In genomic region chr14:65255583-65256443, GRCh38 we compare ENCODE assay signal across 11 cellular contexts.
DNase-seq lines count a peak whose midpoint lies in the region; ATAC-seq and TF ChIP-seq lines count a peak whose summit lies in the region.
"Had no signal": no experiment of that assay in that cellular context is flagged by ENCODE, and none has a peak within 500 bp of the region (broad histone marks: within the 10 kb centered on the region; RNA-seq: fewer than 3 reads in every experiment).

No MANE protein-coding gene starts in this region.

- H4K91ac ChIP-seq in mesenchymal stem cell (ENCODE audit: low read length) = no peak overlapping the region

- CTCF ChIA-PET in activated CD8-positive, alpha-beta T cell treated with anti-CD3 and anti-CD28 coated beads for 36 hours (lab: Charles Lee) = interaction anchor here (0.7 to 2.0 kb wide), 6 partner anchors 10 to 188 kb away, joined by 3 to 7 read pairs (median 3); partner anchors contain the start of gene FUT8

- 42% methylated on average over 5 of the region's 8 CpGs for WGBS in mesenchymal stem cell

- H3K4me1 Mint-ChIP-seq in activated CD8-positive, alpha-beta T cell treated with anti-CD3 and anti-CD28 coated beads for 36 hours (ENCODE audit: low read depth) = peaks cover 27% of the 10 kb centered on the region

- H4K8ac ChIP-seq in mesenchymal stem cell (ENCODE audit: low read length) = peak overlapping the region; percentile 43

- H3K36me3 ChIP-seq in mesenchymal stem cell (ENCODE audit: control insufficient read depth in 1 of 2, insufficient read depth in 2 of 2, low read depth in 1 of 2, low read length in 2 of 2) = no peaks in the 10 kb centered on the region
- H3K36me3 ChIP-seq: left ventricle myocardium inferior had no signal

- peak overlapping the region; percentile 40 for H3K9ac ChIP-seq in mesenchymal stem cell (ENCODE audit: low read length)

- H3K4me3 ChIP-seq in mesenchymal stem cell (ENCODE audit: insufficient read depth in 1 of 2, low read depth in 1 of 2, low read length in 2 of 2) = no peak overlapping the region
- H3K4me3 ChIP-seq: left ventricle myocardium inferior had no signal

- no peak overlapping the region for H3K27ac Mint-ChIP-seq in activated CD8-positive, alpha-beta T cell treated with anti-CD3 and anti-CD28 coated beads for 36 hours

- no peak overlapping the region for H3K14ac ChIP-seq in mesenchymal stem cell (ENCODE audit: low read length in 2 of 2)

- ATAC-seq in activated CD8-positive, alpha-beta T cell treated with anti-CD3 and anti-CD28 coated beads for 36 hours = peak; percentile 58
- ATAC-seq: Right ventricle myocardium inferior had no signal

- intact Hi-C loops in activated CD8-positive, alpha-beta T cell treated with anti-CD3 and anti-CD28 coated beads for 36 hours (cut with micrococcal nuclease) = no loop called here

- no peak overlapping the region for H2BK15ac ChIP-seq in mesenchymal stem cell (ENCODE audit: low read depth, poor library complexity, severe bottlenecking)

- no peak overlapping the region for H2AFZ ChIP-seq in mesenchymal stem cell (ENCODE audit: low read depth, low read length)

- H2AK5ac ChIP-seq in mesenchymal stem cell (ENCODE audit: low read length, severe bottlenecking) = peak overlapping the region; percentile 68

- peaks cover 3% of the 10 kb centered on the region for H3K9me3 Mint-ChIP-seq in activated CD8-positive, alpha-beta T cell treated with anti-CD3 and anti-CD28 coated beads for 36 hours

- no peaks in the 10 kb centered on the region for H3K27me3 ChIP-seq in mesenchymal stem cell (ENCODE audit: control insufficient read depth in 1 of 2, insufficient read depth in 1 of 2, low read length in 2 of 2)

- DNase-seq in DMS 273 treated with DMSO at 0.1 percent for 48 hours (lab: John Stamatoyannopoulos, UW) (peak; percentile 75), M059J (ENCODE audit: low read depth) (peak; percentile 47), mesenchymal stem cell (peak; percentile 22), AML-193 (lab: John Stamatoyannopoulos, UW) (no peak), globus pallidus (ENCODE audit: low spot score) (no peak)
- DNase-seq in activated CD8-positive, alpha-beta T cell treated with anti-CD3 and anti-CD28 coated beads for 36 hours = peak; percentile 29
- DNase-seq in activated CD4-positive, CD25-positive, alpha-beta regulatory T cell (lab: John Stamatoyannopoulos, UW) = no peak
- no peak for DNase-seq in stimulated activated CD4-positive, alpha-beta T cell treated with anti-CD3 and anti-CD28 coated beads, Interleukin-1b, Interleukin-23, amount 100 ng/mL, for 48 hours
- DNase-seq: GF-D8, left ventricle myocardium inferior had no signal

- H3K4ac ChIP-seq in mesenchymal stem cell (ENCODE audit: low read depth in 1 of 2, low read length in 2 of 2) = peak overlapping the region in 1 of 2 experiments; percentile 20

- no peak overlapping the region for H2BK5ac ChIP-seq in mesenchymal stem cell (ENCODE audit: low read depth, low read length, poor library complexity, severe bottlenecking)

- H3K36me3 Mint-ChIP-seq in activated CD8-positive, alpha-beta T cell treated with anti-CD3 and anti-CD28 coated beads for 36 hours (ENCODE audit: low read depth) = no peaks in the 10 kb centered on the region

- H3K4me3 Mint-ChIP-seq in activated CD8-positive, alpha-beta T cell treated with anti-CD3 and anti-CD28 coated beads for 36 hours = no peak overlapping the region

- H2BK120ac ChIP-seq in mesenchymal stem cell (ENCODE audit: low read depth, low read length) = no peak overlapping the region

- H3K18ac ChIP-seq in mesenchymal stem cell (ENCODE audit: low read depth in 1 of 2, low read length in 2 of 2) = peak overlapping the region; percentile 35 to 59

- H3K79me1 ChIP-seq in mesenchymal stem cell (replicated peaks; ENCODE audit: low read length, poor library complexity, severe bottlenecking) = no peaks in the 10 kb centered on the region

- H3K23ac ChIP-seq in mesenchymal stem cell (ENCODE audit: low read length in 2 of 2) = no peak overlapping the region

- no peak overlapping the region for H3K4me2 ChIP-seq in mesenchymal stem cell (ENCODE audit: low read length, poor library complexity, severe bottlenecking)

- TF ChIP-seq CTCF in activated CD8-positive, alpha-beta T cell treated with anti-CD3 and anti-CD28 coated beads for 36 hours (IDR thresholded peaks at IDR 0.05) = no peak

- H3K4me1 ChIP-seq in mesenchymal stem cell (ENCODE audit: control insufficient read depth, insufficient read depth, low read depth, low read length) = peaks cover 15% of the 10 kb centered on the region

- peak overlapping the region; percentile 45 to 82 for H2BK12ac ChIP-seq in mesenchymal stem cell (ENCODE audit: low read length in 2 of 2)

- POLR2A ChIA-PET in activated CD8-positive, alpha-beta T cell treated with anti-CD3 and anti-CD28 coated beads for 36 hours (lab: Charles Lee) = no interaction called here

- H3K27ac ChIP-seq in mesenchymal stem cell (ENCODE audit: low read length, poor library complexity, severe bottlenecking) = peak overlapping the region; percentile 18
- H3K27ac ChIP-seq: left ventricle myocardium inferior had no signal

- peaks cover 4% of the 10 kb centered on the region for H3K9me3 ChIP-seq in mesenchymal stem cell (ENCODE audit: control insufficient read depth, low read length)

- no peaks in the 10 kb centered on the region for H3K27me3 Mint-ChIP-seq in activated CD8-positive, alpha-beta T cell treated with anti-CD3 and anti-CD28 coated beads for 36 hours

Comparison
In these comparisons a context has a peak if more than half of its experiments do, and no peak if none do; other contexts are left out.
1. DNase-seq: peak in DMS 273 treated with DMSO at 0.1 percent for 48 hours (single experiment), M059J (single experiment), activated CD8-positive, alpha-beta T cell treated with anti-CD3 and anti-CD28 coated beads for 36 hours (single experiment) and mesenchymal stem cell (single experiment); none in activated CD4-positive, CD25-positive, alpha-beta regulatory T cell (0 of 4), AML-193 (0 of 2), globus pallidus (single experiment) and stimulated activated CD4-positive, alpha-beta T cell treated with anti-CD3 and anti-CD28 coated beads, Interleukin-1b, Interleukin-23, amount 100 ng/mL, for 48 hours (single experiment).